Comparison of ENCODE assay signal across 12 cellular contexts in the genomic region with DNA sequence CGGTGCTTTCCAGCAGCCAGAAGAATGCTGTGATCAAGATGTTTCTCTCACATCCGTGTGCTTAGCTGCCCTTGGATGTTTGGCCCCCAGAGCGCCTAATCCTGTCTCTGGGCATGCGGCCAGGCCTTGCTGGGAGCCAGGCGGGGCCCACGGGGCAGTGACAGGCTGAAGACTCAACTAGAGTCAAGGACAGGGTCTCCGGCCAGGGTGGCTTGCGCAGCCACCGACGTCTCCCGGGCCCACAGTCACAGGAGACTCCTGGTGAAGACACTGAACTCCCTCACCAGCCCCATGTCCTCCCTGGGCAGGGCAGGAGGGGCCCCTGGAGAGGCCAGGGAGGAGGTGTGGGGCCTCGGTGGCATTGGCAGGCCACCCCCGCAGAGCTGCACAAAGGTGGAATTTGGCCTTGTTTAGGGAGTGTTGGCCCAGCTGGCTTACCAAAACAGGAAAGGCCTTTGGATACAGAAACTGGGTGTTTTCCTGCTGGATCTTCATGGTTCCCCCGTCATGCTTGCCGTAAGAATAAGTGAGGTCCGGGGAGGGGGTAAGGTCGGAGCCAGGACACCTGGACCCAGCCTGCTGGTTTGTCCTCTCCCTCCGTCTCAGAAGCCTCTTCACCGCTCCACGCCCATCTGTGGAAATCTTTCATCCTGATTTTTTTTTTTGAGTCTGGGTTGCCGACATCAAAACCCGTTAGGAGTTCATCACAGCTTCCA. TPM values are rescaled to one million over a fixed set of nuclear protein-coding genes. Genes with fewer than 3 reads are reported as not detected.
DNase-seq lines count a peak whose midpoint lies in the region; ATAC-seq and TF ChIP-seq lines count a peak whose summit lies in the region.
"Had no signal": no experiment of that assay in that cellular context is flagged by ENCODE, and none has a peak within 500 bp of the region (broad histone marks: within the 10 kb centered on the region; RNA-seq: fewer than 3 reads in every experiment).

No MANE protein-coding gene starts in this region.

- CTCF ChIA-PET in AG04450 (lab: Charles Lee): no interaction called here
- CTCF ChIA-PET in activated CD4-positive, alpha-beta T cell treated with anti-CD3 and anti-CD28 coated beads, Interleukin-2, amount 10 ng/mL, durations not matched to agents 7 days and 5 days (lab: Charles Lee): interaction anchor here (1.1 kb wide), 1 partner anchor 9 kb away, joined by 3 read pairs; no protein-coding TSS in a partner anchor

- H3K27ac Mint-ChIP-seq in activated CD4-positive, alpha-beta T cell treated with anti-CD3 and anti-CD28 coated beads, Interleukin-2, amount 10 ng/mL, durations not matched to agents 7 days and 5 days: no peak overlapping the region
- H3K27ac Mint-ChIP-seq: T-cell had no signal

- in situ Hi-C loops in astrocyte of the spinal cord (cut with HindIII; ENCODE audit: low sequenced_read_pairs): no loop called here

- DNase-seq in AG04450 (ENCODE audit: low read depth, low spot score) (no peak), astrocyte of the spinal cord (ENCODE audit: low read depth, low spot score) (peak; percentile 29), left ventricle myocardium inferior (peak; percentile 81), HCEC 1CT (no peak), middle frontal gyrus (ENCODE audit: extremely low spot score, low spot score) (no peak)
- DNase-seq in activated CD4-positive, alpha-beta T cell treated with anti-CD3 and anti-CD28 coated beads, Interleukin-2, amount 10 ng/mL, durations not matched to agents 7 days and 5 days: no peak
- DNase-seq: activated naive CD4-positive, alpha-beta T cell treated with Interleukin-2 at 50 U/mL for 16 hours; NCI-H1436; stimulated activated CD4-positive, alpha-beta T cell treated with anti-CD3 and anti-CD28 coated beads, Interleukin-15, amount 100 ng/mL, for 24 hours; T-cell had no signal

- H3K9me3 Mint-ChIP-seq in activated CD4-positive, alpha-beta T cell treated with anti-CD3 and anti-CD28 coated beads, Interleukin-2, amount 10 ng/mL, durations not matched to agents 7 days and 5 days: no peaks in the 10 kb centered on the region
- H3K9me3 Mint-ChIP-seq: T-cell had no signal

- H3K4me1 ChIP-seq in left ventricle myocardium inferior (peaks cover 21% of the 10 kb centered on the region), rectal smooth muscle tissue (ENCODE audit: control insufficient read depth, insufficient read depth, low read length) (no peaks in the 10 kb centered on the region)

- no peaks in the 10 kb centered on the region for H3K27me3 Mint-ChIP-seq in activated CD4-positive, alpha-beta T cell treated with anti-CD3 and anti-CD28 coated beads, Interleukin-2, amount 10 ng/mL, durations not matched to agents 7 days and 5 days
- H3K27me3 Mint-ChIP-seq: T-cell had no signal

- H3K27ac ChIP-seq in AG04450 (ENCODE audit: low read depth, low read length): peak overlapping the region; percentile 57
- peak overlapping the region; percentile 90 for H3K27ac ChIP-seq in left ventricle myocardium inferior (replicated peaks)
- H3K27ac ChIP-seq in rectal smooth muscle tissue (ENCODE audit: low read depth, low read length): peak overlapping the region; percentile 40

- H3K4me3 ChIP-seq in AG04450 (ENCODE audit: low read depth, low read length) (no peak overlapping the region), astrocyte of the spinal cord (ENCODE audit: low read depth, low read length) (no peak overlapping the region), left ventricle myocardium inferior (peak overlapping the region; percentile 6), rectal smooth muscle tissue (ENCODE audit: low read length) (no peak overlapping the region)

- intact Hi-C loops in left ventricle myocardium inferior (cut with micrococcal nuclease): no loop called here

- no peak overlapping the region for H3K4me3 Mint-ChIP-seq in activated CD4-positive, alpha-beta T cell treated with anti-CD3 and anti-CD28 coated beads, Interleukin-2, amount 10 ng/mL, durations not matched to agents 7 days and 5 days
- H3K4me3 Mint-ChIP-seq: T-cell had no signal

- no peaks in the 10 kb centered on the region for H3K4me1 Mint-ChIP-seq in activated CD4-positive, alpha-beta T cell treated with anti-CD3 and anti-CD28 coated beads, Interleukin-2, amount 10 ng/mL, durations not matched to agents 7 days and 5 days
- H3K4me1 Mint-ChIP-seq: T-cell had no signal

- POLR2A ChIA-PET in AG04450 (lab: Yijun Ruan, JAX): interaction anchor here (0.5 kb wide), 1 partner anchor 127 kb away, joined by 6 read pairs; no protein-coding TSS in a partner anchor
- POLR2A ChIA-PET in activated CD4-positive, alpha-beta T cell treated with anti-CD3 and anti-CD28 coated beads, Interleukin-2, amount 10 ng/mL, durations not matched to agents 7 days and 5 days (lab: Charles Lee): no interaction called here

- H3K36me3 ChIP-seq in left ventricle myocardium inferior (peaks cover 72% of the 10 kb centered on the region), rectal smooth muscle tissue (ENCODE audit: control insufficient read depth, insufficient read depth, low read length) (peaks cover 28% of the 10 kb centered on the region)

- no peak for TF ChIP-seq CTCF in AG04450 (IDR thresholded peaks at IDR 0.05; ENCODE audit: low read depth, low read length)
- TF ChIP-seq CTCF in astrocyte of the spinal cord (IDR thresholded peaks at IDR 0.05; ENCODE audit: low read depth, low read length): no peak
- TF ChIP-seq CTCF in left ventricle myocardium inferior (IDR thresholded peaks at IDR 0.05; ENCODE audit: borderline replicate concordance): no peak

- no peak for ATAC-seq in GM19463 (IDR thresholded peaks at IDR 0.05; ENCODE audit: unreplicated experiment)
- ATAC-seq: T-cell had no signal

- H3K9me3 ChIP-seq in AG04450 (ENCODE audit: control insufficient read depth, insufficient read depth, low read length) (peaks cover 5% of the 10 kb centered on the region; the same call in 1 of the 2 replicates), left ventricle myocardium inferior (replicated peaks) (no peaks in the 10 kb centered on the region)

- no peaks in the 10 kb centered on the region for H3K27me3 ChIP-seq in AG04450 (ENCODE audit: control insufficient read depth, insufficient read depth, low read length)
- no peaks in the 10 kb centered on the region for H3K27me3 ChIP-seq in left ventricle myocardium inferior (ENCODE audit: low read depth)
- H3K27me3 ChIP-seq in rectal smooth muscle tissue (ENCODE audit: control insufficient read depth, insufficient read depth, low read length): no peaks in the 10 kb centered on the region

- H3K36me3 Mint-ChIP-seq in activated CD4-positive, alpha-beta T cell treated with anti-CD3 and anti-CD28 coated beads, Interleukin-2, amount 10 ng/mL, durations not matched to agents 7 days and 5 days (ENCODE audit: low read depth): peaks cover 4% of the 10 kb centered on the region

- no peak overlapping the region for H3K9ac ChIP-seq in rectal smooth muscle tissue (ENCODE audit: low read length)

RNA-seq across cellular contexts. Expression of a gene that starts 10.0 kb away (rescaled TPM):
- polyA plus RNA-seq in AG04450 (2011; rRNA removed): 26.1 and 45.5 TPM in 2 replicates
- 12.4 and 13.2 TPM in 2 replicates for polyA minus RNA-seq in AG04450 (2011; rRNA and poly(A)+ RNA removed)
- 380 TPM for total RNA-seq in left ventricle myocardium inferior
- 100 to 1,000 TPM in 1 of 2 experiments, 10 to 100 TPM in 1; 99.3 to 103 TPM for total RNA-seq in activated CD4-positive, alpha-beta T cell treated with anti-CD3 and anti-CD28 coated beads, Interleukin-2, amount 10 ng/mL, durations not matched to agents 7 days and 5 days

RNA-seq across cellular contexts. Expression of a gene that starts 27.6 kb away (rescaled TPM):
- 26.9 and 39.8 TPM in 2 replicates for polyA plus RNA-seq in AG04450 (2011; rRNA removed)
- polyA minus RNA-seq in AG04450 (2011; rRNA and poly(A)+ RNA removed): 26.7 and 36.1 TPM in 2 replicates
- 77.0 TPM for total RNA-seq in left ventricle myocardium inferior
- 10 to 100 TPM; 23.0 to 25.9 TPM for total RNA-seq in activated CD4-positive, alpha-beta T cell treated with anti-CD3 and anti-CD28 coated beads, Interleukin-2, amount 10 ng/mL, durations not matched to agents 7 days and 5 days

RNA-seq across cellular contexts. Expression of a gene that starts 33.7 kb away (rescaled TPM):
- polyA plus RNA-seq in AG04450 (2011; rRNA removed): 45.8 and 52.8 TPM in 2 replicates
- 33.6 and 42.3 TPM in 2 replicates for polyA minus RNA-seq in AG04450 (2011; rRNA and poly(A)+ RNA removed)
- 81.8 TPM for total RNA-seq in left ventricle myocardium inferior
- 100 to 1,000 TPM; 235 to 241 TPM for total RNA-seq in activated CD4-positive, alpha-beta T cell treated with anti-CD3 and anti-CD28 coated beads, Interleukin-2, amount 10 ng/mL, durations not matched to agents 7 days and 5 days

Comparison
In these comparisons a context has a peak if more than half of its experiments do, and no peak if none do; other contexts are left out.
1. DNase-seq: peak in astrocyte of the spinal cord (single experiment) and left ventricle myocardium inferior (single experiment); none in AG04450 (single experiment), activated CD4-positive, alpha-beta T cell treated with anti-CD3 and anti-CD28 coated beads, Interleukin-2, amount 10 ng/mL, durations not matched to agents 7 days and 5 days (single experiment), HCEC 1CT (single experiment) and middle frontal gyrus (single experiment).
2. H3K27ac ChIP-seq: peak in every context shown above with its lines; median percentile 90 in left ventricle myocardium inferior; 57 in AG04450; 40 in rectal smooth muscle tissue.